ENCODE assay signal across 39 cellular contexts in the genomic region with DNA sequence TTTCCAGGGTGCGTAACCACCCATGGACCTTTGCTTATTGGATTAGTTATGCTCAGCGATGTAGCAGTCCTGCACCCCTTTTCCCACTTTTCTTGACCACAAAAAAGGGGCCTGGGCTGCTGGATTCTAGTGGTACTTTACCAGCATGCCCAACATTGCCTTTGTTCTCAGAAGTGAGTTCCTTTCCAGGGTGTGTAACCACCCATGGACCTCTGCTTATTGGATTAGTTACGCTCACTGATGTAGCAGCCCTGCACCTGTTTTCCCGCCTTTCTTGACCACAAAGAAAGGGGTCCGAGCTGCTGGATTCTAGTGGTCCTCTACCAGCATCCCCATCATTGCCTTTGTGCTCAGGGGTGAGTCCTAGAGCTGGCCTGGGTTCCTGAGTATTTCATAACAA.
"Had no signal": no experiment of that assay in that cellular context is flagged by ENCODE, and none has a peak within 500 bp of the region (broad histone marks: within the 10 kb centered on the region; RNA-seq: fewer than 3 reads in every experiment).

No MANE protein-coding gene starts in this region.

- H3K36me3 ChIP-seq: adrenal gland, ascending aorta, brain microvascular endothelial cell, breast epithelium, cardiac muscle cell had no signal

- H3K27ac ChIP-seq: adrenal gland, ascending aorta, body of pancreas, brain microvascular endothelial cell, breast epithelium, cardiac muscle cell had no signal

- H3K9me3 Mint-ChIP-seq: activated naive CD4-positive, alpha-beta T cell treated with anti-CD3 and anti-CD28 coated beads for 36 hours; activated naive CD4-positive, alpha-beta T cell treated with anti-CD3 and anti-CD28 coated beads, Interleukin-2, amount 10 ng/mL, durations not matched to agents 7 days and 5 days; activated naive CD4-positive, alpha-beta T cell treated with anti-CD3 and anti-CD28 coated beads, Interleukin-2, amount 50 U/mL, for 24 hours; activated naive CD8-positive, alpha-beta T cell treated with anti-CD3 and anti-CD28 coated beads, Interleukin-2, amount 50 U/mL, for 24 hours; activated T-cell treated with anti-CD3 and anti-CD28 coated beads, Interleukin-2, amount 50 U/mL, for 24 hours; activated T-cell treated with anti-CD3 and anti-CD28 coated beads, Interleukin-2, amount 50 U/mL, for 4 hours; activated T-helper 1 cell treated with anti-CD3 and anti-CD28 coated beads, Interleukin-12 subunit alpha, Interleukin-12 subunit beta, Interleukin-2, Interleukin-4 antibody, amounts not matched to agents 30 ng/mL and 10 ng/mL and 1 ng/mL, durations not matched to agents 14 hours and 24 hours and 36 hours; activated T-helper 17 cell treated with anti-CD3 and anti-CD28 coated beads, Interleukin-2, amount 50 U/mL, for 72 hours; activated T-helper 2 cell treated with anti-CD3 and anti-CD28 coated beads, Interferon-gamma antibody, Interleukin-2, Interleukin-4, amounts not matched to agents 10 μg/mL and 5 μg/mL and 100 μg/mL, durations not matched to agents 14 hours and 24 hours and 36 hours; brain; central memory CD8-positive, alpha-beta T cell had no signal

- H3K4me3 ChIP-seq: adrenal gland, ascending aorta, body of pancreas, breast epithelium, cardiac muscle cell had no signal

- H3K9me3 ChIP-seq: adrenal gland, ascending aorta, body of pancreas, breast epithelium had no signal

- H3K27me3 ChIP-seq: adrenal gland, ascending aorta, body of pancreas, brain microvascular endothelial cell, breast epithelium, cardiac muscle cell had no signal

- H3K4me1 Mint-ChIP-seq: activated naive CD4-positive, alpha-beta T cell treated with anti-CD3 and anti-CD28 coated beads, Interleukin-2, amount 10 ng/mL, durations not matched to agents 7 days and 5 days; activated naive CD4-positive, alpha-beta T cell treated with anti-CD3 and anti-CD28 coated beads, Interleukin-2, amount 50 U/mL, for 24 hours; activated T-helper 17 cell treated with anti-CD3 and anti-CD28 coated beads, Interleukin-2, amount 50 U/mL, for 72 hours; brain; central memory CD8-positive, alpha-beta T cell had no signal

- DNase-seq: activated effector memory CD4-positive, alpha-beta T cell treated with anti-CD3 and anti-CD28 coated beads, Interleukin-2, amount 50 U/mL, for 16 hours; activated effector memory CD4-positive, alpha-beta T cell treated with Interleukin-2 at 50 U/mL for 16 hours; activated gamma-delta T cell; activated gamma-delta T cell treated with Interleukin-2 at 50 U/mL for 16 hours; activated naive CD4-positive, alpha-beta T cell; activated naive CD4-positive, alpha-beta T cell treated with anti-CD3 and anti-CD28 coated beads for 36 hours; activated naive CD4-positive, alpha-beta T cell treated with anti-CD3 and anti-CD28 coated beads, Interleukin-2, amount 10 ng/mL, durations not matched to agents 7 days and 5 days; activated naive CD4-positive, alpha-beta T cell treated with anti-CD3 and anti-CD28 coated beads, Interleukin-2, amount 50 U/mL, for 16 hours; activated naive CD4-positive, alpha-beta T cell treated with Interleukin-2 at 50 U/mL for 16 hours; activated naive CD8-positive, alpha-beta T cell treated with anti-CD3 and anti-CD28 coated beads for 36 hours; activated naive CD8-positive, alpha-beta T cell treated with anti-CD3 and anti-CD28 coated beads, Interleukin-2, amount 10 ng/mL, durations not matched to agents 7 days and 5 days; activated naive CD8-positive, alpha-beta T cell treated with anti-CD3 and anti-CD28 coated beads, Interleukin-2, amount 50 U/mL, for 24 hours; activated T-cell treated with anti-CD3 and anti-CD28 coated beads, Interleukin-2, amount 50 U/mL, for 1 hour; activated T-cell treated with anti-CD3 and anti-CD28 coated beads, Interleukin-2, amount 50 U/mL, for 24 hours; activated T-cell treated with anti-CD3 and anti-CD28 coated beads, Interleukin-2, amount 50 U/mL, for 4 hours; activated T-cell treated with anti-CD3 and anti-CD28 coated beads, Interleukin-2, amount 50 U/mL, for 48 hours; activated T-cell treated with anti-CD3 and anti-CD28 coated beads, Interleukin-2, amount 50 U/mL, for 72 hours; adrenal gland; amniotic stem cell; amygdala; anterior cingulate cortex; aorta; body of pancreas; brain microvascular endothelial cell; caudate nucleus; central memory CD4-positive, alpha-beta T cell; cerebellar nuclear complex had no signal

- H3K27ac Mint-ChIP-seq: activated naive CD4-positive, alpha-beta T cell treated with anti-CD3 and anti-CD28 coated beads for 36 hours; activated naive CD4-positive, alpha-beta T cell treated with anti-CD3 and anti-CD28 coated beads, Interleukin-2, amount 10 ng/mL, durations not matched to agents 7 days and 5 days; activated naive CD4-positive, alpha-beta T cell treated with anti-CD3 and anti-CD28 coated beads, Interleukin-2, amount 50 U/mL, for 24 hours; activated naive CD4-positive, alpha-beta T cell treated with anti-CD3 and anti-CD28 coated beads, Interleukin-2, amount 50 U/mL, for 72 hours; activated naive CD8-positive, alpha-beta T cell; activated naive CD8-positive, alpha-beta T cell treated with anti-CD3 and anti-CD28 coated beads for 36 hours; activated naive CD8-positive, alpha-beta T cell treated with anti-CD3 and anti-CD28 coated beads, Interleukin-2, amount 10 ng/mL, durations not matched to agents 7 days and 5 days; activated naive CD8-positive, alpha-beta T cell treated with anti-CD3 and anti-CD28 coated beads, Interleukin-2, amount 50 U/mL, for 24 hours; activated T-cell treated with anti-CD3 and anti-CD28 coated beads, Interleukin-2, amount 50 U/mL, for 24 hours; activated T-cell treated with anti-CD3 and anti-CD28 coated beads, Interleukin-2, amount 50 U/mL, for 72 hours; activated T-helper 1 cell treated with anti-CD3 and anti-CD28 coated beads, Interleukin-12 subunit alpha, Interleukin-12 subunit beta, Interleukin-2, Interleukin-4 antibody, amounts not matched to agents 30 ng/mL and 10 ng/mL and 1 ng/mL, durations not matched to agents 14 hours and 24 hours and 36 hours; activated T-helper 17 cell treated with anti-CD3 and anti-CD28 coated beads, Interleukin-2, amount 50 U/mL, for 72 hours; activated T-helper 2 cell treated with anti-CD3 and anti-CD28 coated beads, Interferon-gamma antibody, Interleukin-2, Interleukin-4, amounts not matched to agents 10 μg/mL and 5 μg/mL and 100 μg/mL, durations not matched to agents 14 hours and 24 hours and 36 hours; brain had no signal

- FAIRE-seq: bronchial epithelial cell had no signal

- H3K36me3 Mint-ChIP-seq: activated naive CD4-positive, alpha-beta T cell treated with anti-CD3 and anti-CD28 coated beads, Interleukin-2, amount 10 ng/mL, durations not matched to agents 7 days and 5 days; activated naive CD4-positive, alpha-beta T cell treated with anti-CD3 and anti-CD28 coated beads, Interleukin-2, amount 50 U/mL, for 24 hours; activated naive CD4-positive, alpha-beta T cell treated with anti-CD3 and anti-CD28 coated beads, Interleukin-2, amount 50 U/mL, for 72 hours; activated naive CD8-positive, alpha-beta T cell; activated naive CD8-positive, alpha-beta T cell treated with anti-CD3 and anti-CD28 coated beads for 36 hours; activated naive CD8-positive, alpha-beta T cell treated with anti-CD3 and anti-CD28 coated beads, Interleukin-2, amount 10 ng/mL, durations not matched to agents 7 days and 5 days; brain had no signal

- H3K4me3 Mint-ChIP-seq: activated naive CD4-positive, alpha-beta T cell treated with anti-CD3 and anti-CD28 coated beads for 36 hours; activated naive CD4-positive, alpha-beta T cell treated with anti-CD3 and anti-CD28 coated beads, Interleukin-2, amount 10 ng/mL, durations not matched to agents 7 days and 5 days; activated naive CD4-positive, alpha-beta T cell treated with anti-CD3 and anti-CD28 coated beads, Interleukin-2, amount 50 U/mL, for 24 hours; activated naive CD8-positive, alpha-beta T cell; activated naive CD8-positive, alpha-beta T cell treated with anti-CD3 and anti-CD28 coated beads for 36 hours; activated naive CD8-positive, alpha-beta T cell treated with anti-CD3 and anti-CD28 coated beads, Interleukin-2, amount 10 ng/mL, durations not matched to agents 7 days and 5 days; activated naive CD8-positive, alpha-beta T cell treated with anti-CD3 and anti-CD28 coated beads, Interleukin-2, amount 50 U/mL, for 24 hours; activated T-cell treated with anti-CD3 and anti-CD28 coated beads, Interleukin-2, amount 50 U/mL, for 24 hours; activated T-cell treated with anti-CD3 and anti-CD28 coated beads, Interleukin-2, amount 50 U/mL, for 4 hours; activated T-cell treated with anti-CD3 and anti-CD28 coated beads, Interleukin-2, amount 50 U/mL, for 72 hours; activated T-helper 1 cell treated with anti-CD3 and anti-CD28 coated beads, Interleukin-12 subunit alpha, Interleukin-12 subunit beta, Interleukin-2, Interleukin-4 antibody, amounts not matched to agents 30 ng/mL and 10 ng/mL and 1 ng/mL, durations not matched to agents 14 hours and 24 hours and 36 hours; activated T-helper 17 cell treated with anti-CD3 and anti-CD28 coated beads, Interleukin-2, amount 50 U/mL, for 72 hours; brain; central memory CD8-positive, alpha-beta T cell had no signal

- H3K27me3 Mint-ChIP-seq: activated naive CD4-positive, alpha-beta T cell treated with anti-CD3 and anti-CD28 coated beads, Interleukin-2, amount 10 ng/mL, durations not matched to agents 7 days and 5 days; activated naive CD8-positive, alpha-beta T cell; activated naive CD8-positive, alpha-beta T cell treated with anti-CD3 and anti-CD28 coated beads, Interleukin-2, amount 10 ng/mL, durations not matched to agents 7 days and 5 days; activated naive CD8-positive, alpha-beta T cell treated with anti-CD3 and anti-CD28 coated beads, Interleukin-2, amount 50 U/mL, for 24 hours; brain had no signal

- H3K4me1 ChIP-seq: adrenal gland, ascending aorta, body of pancreas, breast epithelium had no signal
